Comparison of ENCODE assay signal across 13 cellular contexts in the genomic region with DNA sequence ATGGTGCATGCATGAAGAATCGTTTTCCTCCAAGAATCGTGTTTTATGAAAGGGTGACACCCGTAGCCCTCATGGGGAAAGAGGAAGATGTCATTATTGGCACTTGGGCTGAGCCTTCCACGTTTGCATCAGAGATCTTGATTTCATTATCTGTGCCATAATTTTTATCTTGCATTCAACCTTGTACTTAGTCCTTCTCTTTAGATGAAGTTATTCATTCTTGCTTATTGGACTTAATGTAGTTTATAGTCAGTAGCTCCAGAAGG.
DNase-seq lines count a peak whose midpoint lies in the region; ATAC-seq and TF ChIP-seq lines count a peak whose summit lies in the region.
"Had no signal": no experiment of that assay in that cellular context is flagged by ENCODE, and none has a peak within 500 bp of the region (broad histone marks: within the 10 kb centered on the region; RNA-seq: fewer than 3 reads in every experiment).

No MANE protein-coding gene starts in this region.

- POLR2A ChIA-PET in A673 (lab: Charles Lee; ENCODE audit: low non-redundant PET) = interaction anchor here (0.6 to 0.7 kb wide), 2 partner anchors 29 to 418 kb away, joined by 4 to 7 read pairs; no protein-coding TSS in a partner anchor
- POLR2A ChIA-PET in activated naive CD8-positive, alpha-beta T cell treated with anti-CD3 and anti-CD28 coated beads, Interleukin-2, amount 10 ng/mL, durations not matched to agents 7 days and 5 days (lab: Charles Lee) = no interaction called here
- POLR2A ChIA-PET in naive thymus-derived CD4-positive, alpha-beta T cell (lab: Charles Lee) = no interaction called here

- no peaks in the 10 kb centered on the region for H3K27me3 ChIP-seq in A673 (replicated peaks; ENCODE audit: insufficient read depth, low read depth, low read length, poor library complexity)
- H3K27me3 ChIP-seq in naive thymus-derived CD4-positive, alpha-beta T cell (ENCODE audit: control insufficient read depth in 2 of 2, insufficient read depth in 2 of 2, low read length in 2 of 2) = no peaks in the 10 kb centered on the region
- no peaks in the 10 kb centered on the region for H3K27me3 ChIP-seq in effector memory CD4-positive, alpha-beta T cell (replicated peaks; ENCODE audit: control insufficient read depth, insufficient read depth, low read length, poor library complexity, severe bottlenecking)

- no peaks in the 10 kb centered on the region for H3K36me3 ChIP-seq in A673 (ENCODE audit: insufficient read depth, low read length, poor library complexity, severe bottlenecking)
- no peaks in the 10 kb centered on the region for H3K36me3 ChIP-seq in naive thymus-derived CD4-positive, alpha-beta T cell (ENCODE audit: control insufficient read depth in 2 of 3, insufficient read depth in 3 of 3, low read length in 3 of 3)
- H3K36me3 ChIP-seq in effector memory CD4-positive, alpha-beta T cell (ENCODE audit: control insufficient read depth, insufficient read depth, low read length) = no peaks in the 10 kb centered on the region

- no peaks in the 10 kb centered on the region for H3K27me3 Mint-ChIP-seq in activated naive CD8-positive, alpha-beta T cell treated with anti-CD3 and anti-CD28 coated beads, Interleukin-2, amount 10 ng/mL, durations not matched to agents 7 days and 5 days
- H3K27me3 Mint-ChIP-seq in naive thymus-derived CD4-positive, alpha-beta T cell = peaks cover 0 to 5% (median 0%) of the 10 kb centered on the region in 5 donors

- peak overlapping the region; percentile 49 for H3K4me3 Mint-ChIP-seq in activated naive CD8-positive, alpha-beta T cell treated with anti-CD3 and anti-CD28 coated beads, Interleukin-2, amount 10 ng/mL, durations not matched to agents 7 days and 5 days
- peak overlapping the region in 8 of 10 donors; percentile 11 to 66 (median 37) for H3K4me3 Mint-ChIP-seq in naive thymus-derived CD4-positive, alpha-beta T cell

- no TSS peak for BruUV-seq in A673 (replicated peaks; lab: Mats Ljungman, UMichigan)

- TF ChIP-seq CTCF in A673 (conservative IDR thresholded peaks at IDR 0.05; ENCODE audit: low read depth, low read length) = no peak

- CTCF ChIA-PET in A673 (lab: Charles Lee) = no interaction called here
- CTCF ChIA-PET in naive thymus-derived CD4-positive, alpha-beta T cell (lab: Charles Lee) = no interaction called here

- H3K9me3 ChIP-seq in A673 (ENCODE audit: low read depth, low read length, poor library complexity, severe bottlenecking) = no peaks in the 10 kb centered on the region
- no peaks in the 10 kb centered on the region for H3K9me3 ChIP-seq in naive thymus-derived CD4-positive, alpha-beta T cell (ENCODE audit: control insufficient read depth in 2 of 3, low read length in 3 of 3)
- no peaks in the 10 kb centered on the region for H3K9me3 ChIP-seq in effector memory CD4-positive, alpha-beta T cell (ENCODE audit: control insufficient read depth, low read length)

- ATAC-seq in GM21786 (IDR thresholded peaks at IDR 0.05; ENCODE audit: unreplicated experiment) (peak; percentile 7), HG03457 (IDR thresholded peaks at IDR 0.05; ENCODE audit: unreplicated experiment) (no peak), GM18505 (IDR thresholded peaks at IDR 0.05; ENCODE audit: unreplicated experiment) (no peak), HG03571 (IDR thresholded peaks at IDR 0.05; ENCODE audit: unreplicated experiment) (no peak)
- ATAC-seq in activated naive CD8-positive, alpha-beta T cell treated with anti-CD3 and anti-CD28 coated beads, Interleukin-2, amount 10 ng/mL, durations not matched to agents 7 days and 5 days (ENCODE audit: low read depth) = no peak
- peak; percentile 47 for ATAC-seq in naive thymus-derived CD4-positive, alpha-beta T cell

- H3K27ac Mint-ChIP-seq in activated naive CD8-positive, alpha-beta T cell treated with anti-CD3 and anti-CD28 coated beads, Interleukin-2, amount 10 ng/mL, durations not matched to agents 7 days and 5 days = no peak overlapping the region
- H3K27ac Mint-ChIP-seq in naive thymus-derived CD4-positive, alpha-beta T cell = no peak overlapping the region

- H3K4me1 ChIP-seq in A673 (ENCODE audit: insufficient read depth, low read length, poor library complexity, severe bottlenecking) = peaks cover 66% of the 10 kb centered on the region
- H3K4me1 ChIP-seq in naive thymus-derived CD4-positive, alpha-beta T cell (ENCODE audit: control insufficient read depth in 2 of 2, insufficient read depth in 2 of 2, low read length in 2 of 2) = peaks cover 0 to 5% of the 10 kb centered on the region in 2 donors
- no peaks in the 10 kb centered on the region for H3K4me1 ChIP-seq in effector memory CD4-positive, alpha-beta T cell (ENCODE audit: control insufficient read depth, insufficient read depth, low read length, poor library complexity, severe bottlenecking)

- H3K27ac ChIP-seq in A673 (ENCODE audit: low read depth, low read length, poor library complexity, severe bottlenecking) = peak overlapping the region; percentile 71
- H3K27ac ChIP-seq in naive thymus-derived CD4-positive, alpha-beta T cell (ENCODE audit: low read depth, low read length) = no peak overlapping the region
- H3K27ac ChIP-seq in effector memory CD4-positive, alpha-beta T cell (ENCODE audit: insufficient read depth, low read length, poor library complexity, severe bottlenecking) = no peak overlapping the region
- H3K27ac ChIP-seq: HL-60 had no signal

- H3K4me1 Mint-ChIP-seq in activated naive CD8-positive, alpha-beta T cell treated with anti-CD3 and anti-CD28 coated beads, Interleukin-2, amount 10 ng/mL, durations not matched to agents 7 days and 5 days = peaks cover 13% of the 10 kb centered on the region
- peaks cover 10 to 25% (median 18%) of the 10 kb centered on the region in 7 donors for H3K4me1 Mint-ChIP-seq in naive thymus-derived CD4-positive, alpha-beta T cell

- H3K4me3 ChIP-seq in A673 (ENCODE audit: low read depth, low read length, poor library complexity, severe bottlenecking) = peak overlapping the region; percentile 28
- no peak overlapping the region for H3K4me3 ChIP-seq in naive thymus-derived CD4-positive, alpha-beta T cell (ENCODE audit: low read length)
- no peak overlapping the region for H3K4me3 ChIP-seq in effector memory CD4-positive, alpha-beta T cell (ENCODE audit: insufficient read depth, low read depth, low read length, poor library complexity, severe bottlenecking)
- H3K4me3 ChIP-seq: lung had no signal

- DNase-seq in A673 (ENCODE audit: low spot score) = no peak
- DNase-seq in activated naive CD8-positive, alpha-beta T cell treated with anti-CD3 and anti-CD28 coated beads, Interleukin-2, amount 10 ng/mL, durations not matched to agents 7 days and 5 days = no peak
- DNase-seq in naive thymus-derived CD4-positive, alpha-beta T cell = no peak
- DNase-seq in effector memory CD4-positive, alpha-beta T cell = no peak
- DNase-seq: central memory CD4-positive, alpha-beta T cell; NCI-H2029 treated with DMSO at 0.1 percent for 48 hours; stimulated activated CD4-positive, alpha-beta T cell treated with anti-CD3 and anti-CD28 coated beads, Interleukin-15, amount 100 ng/mL, for 24 hours had no signal

- H3K36me3 Mint-ChIP-seq in activated naive CD8-positive, alpha-beta T cell treated with anti-CD3 and anti-CD28 coated beads, Interleukin-2, amount 10 ng/mL, durations not matched to agents 7 days and 5 days = no peaks in the 10 kb centered on the region
- no peaks in the 10 kb centered on the region for H3K36me3 Mint-ChIP-seq in naive thymus-derived CD4-positive, alpha-beta T cell

- peaks cover 3% of the 10 kb centered on the region for H3K9me3 Mint-ChIP-seq in activated naive CD8-positive, alpha-beta T cell treated with anti-CD3 and anti-CD28 coated beads, Interleukin-2, amount 10 ng/mL, durations not matched to agents 7 days and 5 days
- H3K9me3 Mint-ChIP-seq in naive thymus-derived CD4-positive, alpha-beta T cell = no peaks in the 10 kb centered on the region

- intact Hi-C loops in A673 (cut with micrococcal nuclease; ENCODE audit: unreplicated experiment) = loop anchor here (2.0 kb wide), 1 partner anchor 67 kb away; a partner anchor contains a TSS
- intact Hi-C loops in naive thymus-derived CD4-positive, alpha-beta T cell (cut with micrococcal nuclease) = loop anchor here (2.0 to 10.0 kb wide), 2 partner anchors 109 to 219 kb away; a partner anchor contains a TSS

- TF ChIP-seq POLR2A in GM18505 (IDR thresholded peaks at IDR 0.05; ENCODE audit: borderline replicate concordance, extremely low read depth, insufficient read depth, insufficient read length) = no peak

Comparison
In these comparisons a context has a peak if more than half of its experiments do, and no peak if none do; other contexts are left out.
1. ATAC-seq: peak in GM21786 (single experiment) and naive thymus-derived CD4-positive, alpha-beta T cell (single experiment); none in activated naive CD8-positive, alpha-beta T cell treated with anti-CD3 and anti-CD28 coated beads, Interleukin-2, amount 10 ng/mL, durations not matched to agents 7 days and 5 days (single experiment), HG03457 (single experiment), GM18505 (single experiment) and HG03571 (single experiment).